In the genomic region with DNA sequence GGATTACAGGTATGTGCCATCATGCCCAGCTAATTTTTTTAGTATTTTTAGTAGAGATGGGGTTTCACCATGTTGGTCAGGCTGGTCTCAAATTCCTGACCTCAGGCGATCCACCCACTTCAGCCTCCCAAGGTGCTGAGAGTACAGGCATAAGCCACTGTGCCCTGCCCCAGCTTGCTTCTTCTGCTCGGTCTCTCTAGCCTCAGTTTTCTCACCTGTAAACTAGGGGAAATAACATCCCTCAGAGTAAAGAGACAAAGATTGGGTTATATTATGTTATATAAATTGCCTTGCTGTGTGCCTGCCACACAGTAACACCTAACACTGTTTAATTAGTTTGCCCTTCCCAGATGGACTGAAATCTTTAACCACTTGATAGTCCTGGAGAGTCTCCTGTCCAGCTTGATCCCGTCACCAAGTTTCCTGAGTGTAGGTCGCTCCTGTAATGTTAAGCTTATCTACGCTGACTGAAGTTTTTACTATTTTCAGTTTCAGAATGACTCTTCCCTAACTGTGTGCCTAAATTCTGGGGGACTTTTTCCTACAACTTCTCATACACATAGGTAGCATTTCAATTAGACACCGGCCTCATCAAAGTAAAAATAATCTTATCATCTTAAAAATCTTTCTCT, we compare ENCODE assay signal across 20 cellular contexts.
A peak's percentile ranks its signal among the peaks of the same experiment; 100 is the strongest.
DNase-seq lines count a peak whose midpoint lies in the region; ATAC-seq and TF ChIP-seq lines count a peak whose summit lies in the region.
"Had no signal": no experiment of that assay in that cellular context is flagged by ENCODE, and none has a peak within 500 bp of the region (broad histone marks: within the 10 kb centered on the region; RNA-seq: fewer than 3 reads in every experiment).

No MANE protein-coding gene starts in this region.

- ATAC-seq in GM19372 (IDR thresholded peaks at IDR 0.05; ENCODE audit: low read depth, unreplicated experiment) (peak; percentile 72), HG02798 (IDR thresholded peaks at IDR 0.05; ENCODE audit: poor library complexity, unreplicated experiment) (peak; percentile 77), HG03460 (IDR thresholded peaks at IDR 0.05; ENCODE audit: unreplicated experiment) (peak; percentile 63), HG03457 (IDR thresholded peaks at IDR 0.05; ENCODE audit: unreplicated experiment) (no peak), foreskin keratinocyte (no peak)
- ATAC-seq: activated T-cell treated with anti-CD3 and anti-CD28 coated beads, Interleukin-2, amount 50 U/mL, for 72 hours had no signal

- H3K9me3 Mint-ChIP-seq in T-helper 2 cell treated with Interferon-gamma antibody and Interleukin-4, amounts not matched to agents 5 μg/mL and 100 μg/mL, for 36 hours = peaks cover 10% of the 10 kb centered on the region

- no peaks in the 10 kb centered on the region for H3K4me1 Mint-ChIP-seq in T-helper 2 cell treated with Interferon-gamma antibody and Interleukin-4, amounts not matched to agents 5 μg/mL and 100 μg/mL, for 36 hours (ENCODE audit: low read depth)
- H3K4me1 Mint-ChIP-seq: activated naive CD4-positive, alpha-beta T cell treated with anti-CD3 and anti-CD28 coated beads, Interleukin-2, amount 50 U/mL, for 24 hours had no signal

- H3K27me3 Mint-ChIP-seq in T-helper 2 cell treated with Interferon-gamma antibody and Interleukin-4, amounts not matched to agents 5 μg/mL and 100 μg/mL, for 36 hours (ENCODE audit: low read depth) = no peaks in the 10 kb centered on the region
- H3K27me3 Mint-ChIP-seq: activated naive CD4-positive, alpha-beta T cell treated with anti-CD3 and anti-CD28 coated beads, Interleukin-2, amount 50 U/mL, for 24 hours had no signal

- H3K27ac ChIP-seq in foreskin keratinocyte = no peak overlapping the region
- H3K27ac ChIP-seq: esophagus squamous epithelium, left ventricle myocardium inferior had no signal

- H3K4me3 ChIP-seq in GM12865 (ENCODE audit: low read depth, low read length) = no peak overlapping the region
- H3K4me3 ChIP-seq: esophagus squamous epithelium, left ventricle myocardium inferior, smooth muscle cell had no signal

- H3K27ac Mint-ChIP-seq in T-helper 2 cell treated with Interferon-gamma antibody and Interleukin-4, amounts not matched to agents 5 μg/mL and 100 μg/mL, for 36 hours = no peak overlapping the region
- H3K27ac Mint-ChIP-seq: activated naive CD4-positive, alpha-beta T cell treated with anti-CD3 and anti-CD28 coated beads, Interleukin-2, amount 50 U/mL, for 24 hours; activated T-cell treated with anti-CD3 and anti-CD28 coated beads, Interleukin-2, amount 50 U/mL, for 72 hours had no signal

- H3K4me1 ChIP-seq in foreskin keratinocyte = peaks cover under 1% of the 10 kb centered on the region
- H3K4me1 ChIP-seq: esophagus squamous epithelium, left ventricle myocardium inferior had no signal

- H3K27me3 ChIP-seq in foreskin keratinocyte = no peaks in the 10 kb centered on the region
- H3K27me3 ChIP-seq: esophagus squamous epithelium had no signal

- peak; percentile 52 for DNase-seq in GM12865 (ENCODE audit: low read depth)
- DNase-seq in cerebellar cortex (ENCODE audit: low spot score) = no peak
- no peak for DNase-seq in T-helper 2 cell treated with Interferon-gamma antibody and Interleukin-4, amounts not matched to agents 5 μg/mL and 100 μg/mL, for 36 hours (ENCODE audit: low spot score)
- DNase-seq in foreskin keratinocyte = no peak
- DNase-seq: activated T-cell treated with anti-CD3 and anti-CD28 coated beads, Interleukin-2, amount 50 U/mL, for 72 hours; cerebellar nuclear complex; effector CD4-positive, alpha-beta T cell; esophagus squamous epithelium; Kasumi-1; left ventricle myocardium inferior; NCI-H1092; NCI-H2081 treated with DMSO at 0.1 percent for 48 hours; stimulated activated CD4-positive, alpha-beta T cell treated with anti-CD3 and anti-CD28 coated beads, Interleukin-4, amount 100 ng/mL, for 4 hours; T1000 had no signal

- H3K36me3 Mint-ChIP-seq in T-helper 2 cell treated with Interferon-gamma antibody and Interleukin-4, amounts not matched to agents 5 μg/mL and 100 μg/mL, for 36 hours (ENCODE audit: low read depth) = no peaks in the 10 kb centered on the region
- H3K36me3 Mint-ChIP-seq: activated naive CD4-positive, alpha-beta T cell treated with anti-CD3 and anti-CD28 coated beads, Interleukin-2, amount 50 U/mL, for 24 hours had no signal

- TF ChIP-seq CTCF in GM12865 (IDR thresholded peaks at IDR 0.05; ENCODE audit: insufficient read depth, low read depth, low read length, missing control alignments) (no peak), foreskin keratinocyte (conservative IDR thresholded peaks at IDR 0.05) (no peak)

- H3K4me3 Mint-ChIP-seq in T-helper 2 cell treated with Interferon-gamma antibody and Interleukin-4, amounts not matched to agents 5 μg/mL and 100 μg/mL, for 36 hours = no peak overlapping the region
- H3K4me3 Mint-ChIP-seq: activated naive CD4-positive, alpha-beta T cell treated with anti-CD3 and anti-CD28 coated beads, Interleukin-2, amount 50 U/mL, for 24 hours; activated T-cell treated with anti-CD3 and anti-CD28 coated beads, Interleukin-2, amount 50 U/mL, for 72 hours had no signal

Comparison
In these comparisons a context has a peak if more than half of its experiments do, and no peak if none do; other contexts are left out.
1. ATAC-seq: peak in GM19372 (single experiment), HG02798 (single experiment) and HG03460 (single experiment); none in HG03457 (single experiment) and foreskin keratinocyte (single experiment).